8 cellular contexts compared by ENCODE assay signal in the genomic region with DNA sequence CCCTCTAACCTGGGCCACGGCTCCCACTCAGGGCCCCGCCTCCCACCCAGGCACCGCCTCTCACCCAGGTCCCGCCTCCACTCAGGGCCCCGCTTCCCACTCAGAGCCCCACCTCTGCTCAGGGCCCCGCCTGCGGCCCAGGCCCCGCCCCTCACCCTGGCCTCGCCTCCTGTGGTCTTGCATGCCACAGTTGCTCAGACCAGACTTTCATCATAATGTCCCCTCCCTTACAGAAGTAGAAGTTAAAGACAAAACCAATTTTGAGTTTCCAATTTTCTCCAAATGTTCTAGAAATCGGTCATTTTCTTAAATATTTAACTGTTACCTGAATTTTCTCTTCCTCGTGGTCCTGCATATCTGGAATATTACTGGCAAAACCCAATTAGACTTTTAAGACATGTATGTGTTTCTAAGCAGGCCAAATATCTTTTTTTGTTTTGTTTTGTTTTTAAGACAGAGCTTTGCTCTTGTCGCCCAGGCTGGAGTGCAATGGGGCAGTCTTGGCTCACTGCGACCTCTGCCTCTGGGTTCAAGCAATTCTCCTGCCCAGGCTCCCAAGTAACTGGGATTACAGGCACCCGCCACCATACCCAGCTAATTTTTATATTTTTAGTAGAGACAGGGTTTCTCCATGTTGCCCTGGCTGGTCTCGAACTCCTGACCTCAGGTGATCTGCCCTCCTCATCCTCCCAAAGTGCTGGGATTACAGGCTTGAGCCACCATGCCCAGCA.
A peak's percentile ranks its signal among the peaks of the same experiment; 100 is the strongest.
DNase-seq lines count a peak whose midpoint lies in the region; ATAC-seq and TF ChIP-seq lines count a peak whose summit lies in the region.
"Not testable (repeated sequence)": the region's sequence is repeated elsewhere in the genome, so short reads cannot be mapped to it uniquely, and the experiment has no call there.

No MANE protein-coding gene starts in this region.

- ATAC-seq in CD4-positive, alpha-beta T cell (ENCODE audit: poor library complexity) = peak; percentile 57
- peak; percentile 65 for ATAC-seq in GM21515 (IDR thresholded peaks at IDR 0.05; ENCODE audit: unreplicated experiment)
- ATAC-seq in T-cell (replicated peaks in 1 of 4) = peak; percentile 55 to 69 (median 57)
- ATAC-seq in naive B cell (ENCODE audit: low read depth in 2 of 2) = peak; percentile 69 to 71

- CTCF ChIA-PET in CD4-positive, alpha-beta T cell (lab: Charles Lee) = interaction anchor here (0.6 kb wide), 1 partner anchor 18 kb away, joined by 3 read pairs; no protein-coding TSS in a partner anchor
- CTCF ChIA-PET in T-cell (lab: Charles Lee) = not testable (repeated sequence)

- not testable (repeated sequence) for H3K27ac ChIP-seq in CD4-positive, alpha-beta T cell (ENCODE audit: low read depth, low read length)

- not testable (repeated sequence) for H3K27me3 ChIP-seq in CD4-positive, alpha-beta T cell (ENCODE audit: control insufficient read depth, insufficient read depth, low read length)

- H3K4me3 Mint-ChIP-seq in CD4-positive, alpha-beta T cell = peak overlapping the region; percentile 52
- H3K4me3 Mint-ChIP-seq in T-cell (peak overlapping the region; percentile 31 to 45 (median 36)), naive B cell (peak overlapping the region in 5 of 8 donors; percentile 6 to 80 (median 59))

- peak overlapping the region; percentile 35 for H3K27ac Mint-ChIP-seq in CD4-positive, alpha-beta T cell
- H3K27ac Mint-ChIP-seq in T-cell (peak overlapping the region; percentile 75 to 76), naive B cell (peak overlapping the region in 4 of 6 donors; percentile 51 to 81 (median 70))

- not testable (repeated sequence) for H3K4me1 Mint-ChIP-seq in CD4-positive, alpha-beta T cell (ENCODE audit: low read depth); naive B cell
- peaks cover 3 to 10% (median 10%) of the 10 kb centered on the region in 3 donors for H3K4me1 Mint-ChIP-seq in T-cell

- H3K36me3 Mint-ChIP-seq in CD4-positive, alpha-beta T cell (ENCODE audit: low read depth); T-cell; naive B cell: not testable (repeated sequence)

- not testable (repeated sequence) for H3K9me3 ChIP-seq in CD4-positive, alpha-beta T cell (ENCODE audit: control insufficient read depth, low read length)

- not testable (repeated sequence) for H3K9me3 Mint-ChIP-seq in CD4-positive, alpha-beta T cell; T-cell; naive B cell

- peak; percentile 76 to 91 (median 86) for DNase-seq in CD4-positive, alpha-beta T cell
- DNase-seq in HuH-7.5 (ENCODE audit: low spot score) (peak; percentile 83), T-cell (peak; percentile 73 to 93 (median 89)), activated gamma-delta T cell (lab: John Stamatoyannopoulos, UW) (peak; percentile 83), fibroblast of gingiva (ENCODE audit: low read depth) (peak; percentile 91), naive B cell (peak; percentile 93)
- peak; percentile 73 to 78 for DNase-seq in stimulated activated CD8-positive, alpha-beta memory T cell treated with anti-CD3 and anti-CD28 coated beads, Interleukin-2, amount 100 ng/mL, for 1 hour (ENCODE audit: low read depth in 2 of 2)

- intact Hi-C loops in CD4-positive, alpha-beta T cell (cut with DNase I, micrococcal nuclease) = loop anchor here (2.0 to 10.0 kb wide), 9 partner anchors 37 to 1493 kb away; partner anchors contain the start of genes CTBP1 (in 1 of the 2), FAM53A (in 1 of the 2), FGFRL1 (in 1 of the 2) and HTT (in 1 of the 2)

- TF ChIP-seq CTCF in CD4-positive, alpha-beta T cell (IDR thresholded peaks at IDR 0.05) = not testable (repeated sequence)

- POLR2A ChIA-PET in CD4-positive, alpha-beta T cell (lab: Charles Lee) = interaction anchor here (0.6 to 1.4 kb wide), 3 partner anchors 24 to 142 kb away, joined by 3 to 4 read pairs (median 3); no protein-coding TSS in a partner anchor
- POLR2A ChIA-PET in T-cell (lab: Charles Lee) = not testable (repeated sequence)

- not testable (repeated sequence) for H3K27me3 Mint-ChIP-seq in CD4-positive, alpha-beta T cell; T-cell; naive B cell
